Comparison of ENCODE assay signal across 19 cellular contexts in the genomic region with DNA sequence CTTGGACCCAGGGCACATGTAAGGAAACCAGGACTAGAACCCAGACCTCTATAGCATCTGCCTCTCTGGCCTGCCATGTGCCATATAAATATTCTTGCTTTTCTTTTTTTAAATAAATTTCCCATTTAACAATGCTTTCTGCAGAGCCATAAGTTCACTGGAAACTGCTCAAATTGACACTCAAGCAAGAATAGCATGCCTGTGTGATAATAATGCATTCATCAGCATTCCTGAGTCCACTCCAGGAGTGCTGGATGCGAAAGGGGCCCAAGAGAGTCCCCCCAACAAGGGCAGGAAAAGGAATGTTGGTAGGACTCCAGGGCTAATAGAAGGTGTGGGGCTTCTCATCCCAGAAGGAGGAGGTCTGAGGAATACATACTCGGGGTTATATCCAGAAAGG.
DNase-seq lines count a peak whose midpoint lies in the region; ATAC-seq and TF ChIP-seq lines count a peak whose summit lies in the region.
"Had no signal": no experiment of that assay in that cellular context is flagged by ENCODE, and none has a peak within 500 bp of the region (broad histone marks: within the 10 kb centered on the region; RNA-seq: fewer than 3 reads in every experiment).

No MANE protein-coding gene starts in this region.

- H3K27ac ChIP-seq in CD4-positive, alpha-beta memory T cell (ENCODE audit: low read depth, low read length) = no peak overlapping the region
- H3K27ac ChIP-seq: BLaER1 treated with 17β-estradiol and CSF1 and Interleukin-3, amounts not matched to agents 10 nM and 100 nM had no signal

- peak overlapping the region; percentile 12 for H3K4me3 Mint-ChIP-seq in activated CD8-positive, alpha-beta T cell treated with anti-CD3 and anti-CD28 coated beads, Interleukin-2, amount 10 ng/mL, durations not matched to agents 7 days and 5 days
- H3K4me3 Mint-ChIP-seq in activated CD8-positive, alpha-beta T cell treated with anti-CD3 and anti-CD28 coated beads for 36 hours = no peak overlapping the region
- peak overlapping the region in 4 of 8 donors; percentile 22 to 74 (median 48) for H3K4me3 Mint-ChIP-seq in CD4-positive, alpha-beta memory T cell
- H3K4me3 Mint-ChIP-seq in T-helper 17 cell = peak overlapping the region; percentile 47
- peak overlapping the region in 1 of 2 donors; percentile 48 for H3K4me3 Mint-ChIP-seq in effector memory CD8-positive, alpha-beta T cell

- no peaks in the 10 kb centered on the region for H3K9me3 ChIP-seq in CD4-positive, alpha-beta memory T cell (ENCODE audit: control insufficient read depth in 1 of 2, low read length in 2 of 2)
- H3K9me3 ChIP-seq in T-helper 17 cell (ENCODE audit: control insufficient read depth, low read length, poor library complexity, severe bottlenecking) = no peaks in the 10 kb centered on the region
- H3K9me3 ChIP-seq: MG63 had no signal

- intact Hi-C loops in activated CD8-positive, alpha-beta T cell treated with anti-CD3 and anti-CD28 coated beads for 36 hours (cut with micrococcal nuclease) = no loop called here
- intact Hi-C loops in CD4-positive, alpha-beta memory T cell (cut with micrococcal nuclease) = no loop called here

- H3K36me3 ChIP-seq in CD4-positive, alpha-beta memory T cell (ENCODE audit: insufficient read depth, low read length) = no peaks in the 10 kb centered on the region
- H3K36me3 ChIP-seq: BLaER1 treated with 17β-estradiol and CSF1 and Interleukin-3, amounts not matched to agents 10 nM and 100 nM; MG63 had no signal

- H3K27ac Mint-ChIP-seq in activated CD8-positive, alpha-beta T cell treated with anti-CD3 and anti-CD28 coated beads, Interleukin-2, amount 10 ng/mL, durations not matched to agents 7 days and 5 days = peak overlapping the region; percentile 92
- H3K27ac Mint-ChIP-seq in activated CD8-positive, alpha-beta T cell treated with anti-CD3 and anti-CD28 coated beads for 36 hours = no peak overlapping the region
- H3K27ac Mint-ChIP-seq in CD4-positive, alpha-beta memory T cell = peak overlapping the region; percentile 68 to 92 (median 84)
- peak overlapping the region; percentile 93 for H3K27ac Mint-ChIP-seq in T-helper 17 cell
- peak overlapping the region; percentile 18 to 87 for H3K27ac Mint-ChIP-seq in effector memory CD8-positive, alpha-beta T cell

- CTCF ChIA-PET in activated CD8-positive, alpha-beta T cell treated with anti-CD3 and anti-CD28 coated beads, Interleukin-2, amount 10 ng/mL, durations not matched to agents 7 days and 5 days (lab: Charles Lee) = no interaction called here
- CTCF ChIA-PET in activated CD8-positive, alpha-beta T cell treated with anti-CD3 and anti-CD28 coated beads for 36 hours (lab: Charles Lee) = interaction anchor here (1.3 kb wide), 1 partner anchor 14 kb away, joined by 3 read pairs; no protein-coding TSS in a partner anchor
- CTCF ChIA-PET in CD4-positive, alpha-beta memory T cell (lab: Charles Lee; ENCODE audit: partially characterized antibody) = interaction anchor here (0.6 to 10.1 kb wide), 3 partner anchors 10 to 104 kb away, joined by 3 to 80 read pairs (median 3); no protein-coding TSS in a partner anchor

- H3K27me3 Mint-ChIP-seq in activated CD8-positive, alpha-beta T cell treated with anti-CD3 and anti-CD28 coated beads, Interleukin-2, amount 10 ng/mL, durations not matched to agents 7 days and 5 days (ENCODE audit: low read depth) = peaks cover 12% of the 10 kb centered on the region
- H3K27me3 Mint-ChIP-seq in activated CD8-positive, alpha-beta T cell treated with anti-CD3 and anti-CD28 coated beads for 36 hours = peaks cover 22% of the 10 kb centered on the region
- H3K27me3 Mint-ChIP-seq in CD4-positive, alpha-beta memory T cell = peaks cover 0 to 9% of the 10 kb centered on the region in 2 donors
- no peaks in the 10 kb centered on the region for H3K27me3 Mint-ChIP-seq in T-helper 17 cell
- H3K27me3 Mint-ChIP-seq in effector memory CD8-positive, alpha-beta T cell = peaks cover 18 to 25% of the 10 kb centered on the region in 2 donors

- peaks cover 57% of the 10 kb centered on the region for H3K4me1 ChIP-seq in CD4-positive, alpha-beta memory T cell (ENCODE audit: insufficient read depth, low read length)
- H3K4me1 ChIP-seq: BLaER1 treated with 17β-estradiol and CSF1 and Interleukin-3, amounts not matched to agents 10 nM and 100 nM had no signal

- H3K9me3 Mint-ChIP-seq in activated CD8-positive, alpha-beta T cell treated with anti-CD3 and anti-CD28 coated beads, Interleukin-2, amount 10 ng/mL, durations not matched to agents 7 days and 5 days (ENCODE audit: insufficient read depth) = peaks cover 10% of the 10 kb centered on the region
- H3K9me3 Mint-ChIP-seq in activated CD8-positive, alpha-beta T cell treated with anti-CD3 and anti-CD28 coated beads for 36 hours = peaks cover 5% of the 10 kb centered on the region
- H3K9me3 Mint-ChIP-seq in CD4-positive, alpha-beta memory T cell = peaks cover 0 to 11% (median 4%) of the 10 kb centered on the region in 8 donors
- peaks cover 0 to 7% of the 10 kb centered on the region in 2 donors for H3K9me3 Mint-ChIP-seq in effector memory CD8-positive, alpha-beta T cell

- H3K4me3 ChIP-seq in CD4-positive, alpha-beta memory T cell (ENCODE audit: low read length in 2 of 2) = no peak overlapping the region
- H3K4me3 ChIP-seq: BLaER1 treated with 17β-estradiol and CSF1 and Interleukin-3, amounts not matched to agents 10 nM and 100 nM; MG63 had no signal

- no peak for ATAC-seq in activated CD8-positive, alpha-beta T cell treated with anti-CD3 and anti-CD28 coated beads, Interleukin-2, amount 10 ng/mL, durations not matched to agents 7 days and 5 days
- no peak for ATAC-seq in activated CD8-positive, alpha-beta T cell treated with anti-CD3 and anti-CD28 coated beads for 36 hours
- ATAC-seq in T-helper 17 cell = no peak
- ATAC-seq in effector memory CD8-positive, alpha-beta T cell (replicated peaks) = no peak
- no peak for ATAC-seq in GM21447 (IDR thresholded peaks at IDR 0.05; ENCODE audit: unreplicated experiment)
- ATAC-seq in HG03354 (IDR thresholded peaks at IDR 0.05; ENCODE audit: poor library complexity, severe bottlenecking, unreplicated experiment) = no peak
- ATAC-seq: PC-3 had no signal

- no peaks in the 10 kb centered on the region for H3K27me3 ChIP-seq in CD4-positive, alpha-beta memory T cell (ENCODE audit: insufficient read depth, low read length)
- H3K27me3 ChIP-seq: BLaER1 treated with 17β-estradiol and CSF1 and Interleukin-3, amounts not matched to agents 10 nM and 100 nM; MG63 had no signal

- POLR2A ChIA-PET in activated CD8-positive, alpha-beta T cell treated with anti-CD3 and anti-CD28 coated beads, Interleukin-2, amount 10 ng/mL, durations not matched to agents 7 days and 5 days (lab: Charles Lee) = no interaction called here
- POLR2A ChIA-PET in activated CD8-positive, alpha-beta T cell treated with anti-CD3 and anti-CD28 coated beads for 36 hours (lab: Charles Lee) = no interaction called here
- POLR2A ChIA-PET in CD4-positive, alpha-beta memory T cell (lab: Charles Lee; ENCODE audit: partially characterized antibody) = no interaction called here

- DNase-seq in activated CD8-positive, alpha-beta T cell treated with anti-CD3 and anti-CD28 coated beads, Interleukin-2, amount 10 ng/mL, durations not matched to agents 7 days and 5 days = no peak
- no peak for DNase-seq in activated CD8-positive, alpha-beta T cell treated with anti-CD3 and anti-CD28 coated beads for 36 hours
- no peak for DNase-seq in CD4-positive, alpha-beta memory T cell
- no peak for DNase-seq in T-helper 17 cell
- no peak for DNase-seq in effector memory CD8-positive, alpha-beta T cell
- DNase-seq: CD8-positive, alpha-beta memory T cell; DMS53; Kasumi-1; MG63; NCI-H1092; NCI-H1436 treated with DMSO at 0.1 percent for 48 hours; NCI-H2029 treated with DMSO at 0.1 percent for 48 hours; NCI-H2171; NCI-H526; PC-3; RPMI8226 had no signal

- TF ChIP-seq CTCF in activated CD8-positive, alpha-beta T cell treated with anti-CD3 and anti-CD28 coated beads for 36 hours (IDR thresholded peaks at IDR 0.05) = no peak

- peaks cover 22% of the 10 kb centered on the region for H3K36me3 Mint-ChIP-seq in activated CD8-positive, alpha-beta T cell treated with anti-CD3 and anti-CD28 coated beads, Interleukin-2, amount 10 ng/mL, durations not matched to agents 7 days and 5 days (ENCODE audit: low read depth)
- no peaks in the 10 kb centered on the region for H3K36me3 Mint-ChIP-seq in activated CD8-positive, alpha-beta T cell treated with anti-CD3 and anti-CD28 coated beads for 36 hours (ENCODE audit: low read depth)
- H3K36me3 Mint-ChIP-seq in CD4-positive, alpha-beta memory T cell = peaks cover 0 to 3% of the 10 kb centered on the region in 2 donors
- H3K36me3 Mint-ChIP-seq in T-helper 17 cell (ENCODE audit: low read depth) = peaks cover 3% of the 10 kb centered on the region
- no peaks in the 10 kb centered on the region for H3K36me3 Mint-ChIP-seq in effector memory CD8-positive, alpha-beta T cell (ENCODE audit: insufficient read depth)

- H3K4me1 Mint-ChIP-seq in activated CD8-positive, alpha-beta T cell treated with anti-CD3 and anti-CD28 coated beads, Interleukin-2, amount 10 ng/mL, durations not matched to agents 7 days and 5 days (ENCODE audit: low read depth) = peaks cover 69% of the 10 kb centered on the region
- peaks cover 32% of the 10 kb centered on the region for H3K4me1 Mint-ChIP-seq in activated CD8-positive, alpha-beta T cell treated with anti-CD3 and anti-CD28 coated beads for 36 hours (ENCODE audit: low read depth)
- H3K4me1 Mint-ChIP-seq in CD4-positive, alpha-beta memory T cell = peaks cover 44 to 78% (median 53%) of the 10 kb centered on the region in 4 donors
- H3K4me1 Mint-ChIP-seq in T-helper 17 cell = peaks cover 41% of the 10 kb centered on the region
- H3K4me1 Mint-ChIP-seq in effector memory CD8-positive, alpha-beta T cell (ENCODE audit: low read depth in 2 of 2) = peaks cover 15 to 28% of the 10 kb centered on the region in 2 donors
